25 cellular contexts compared by ENCODE assay signal in the genomic region with DNA sequence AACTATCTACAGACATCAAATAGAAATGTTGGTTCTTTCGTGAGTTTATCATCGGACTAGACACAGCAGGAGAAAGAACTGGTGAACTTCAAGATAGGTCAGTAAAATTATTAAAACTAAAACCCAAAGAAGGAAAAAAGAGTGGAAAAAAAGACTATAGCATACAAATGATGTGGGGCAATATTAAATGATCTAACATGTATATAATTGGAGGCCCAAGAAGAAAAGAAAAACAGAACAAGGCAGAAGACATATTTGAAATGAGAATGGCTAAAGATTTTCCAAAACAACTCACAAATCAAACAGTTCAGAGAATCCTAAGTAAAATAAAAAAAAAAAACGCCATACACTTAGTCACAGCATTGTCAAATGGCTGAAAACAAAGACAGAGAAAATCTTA.
"Had no signal": no experiment of that assay in that cellular context is flagged by ENCODE, and none has a peak within 500 bp of the region (broad histone marks: within the 10 kb centered on the region; RNA-seq: fewer than 3 reads in every experiment).

No MANE protein-coding gene starts in this region.

- H3K4me1 ChIP-seq: neural progenitor cell, psoas muscle, right lobe of liver, sigmoid colon, stomach, tibial artery, transverse colon, upper lobe of right lung, uterus had no signal

- H3K36me3 ChIP-seq: neural progenitor cell, ovary, right lobe of liver, sigmoid colon, transverse colon, upper lobe of right lung, uterus had no signal

- H3K4me1 Mint-ChIP-seq: naive B cell; naive thymus-derived CD8-positive, alpha-beta T cell; neural progenitor cell; stimulated activated effector memory CD8-positive, alpha-beta T cell treated with anti-CD3 and anti-CD28 coated beads, Interleukin-12 subunit alpha, Interleukin-12 subunit beta, amount 100 ng/mL, for 72 hours; stimulated activated naive B cell treated with anti-CD40 and anti-IgM and Interleukin-4, amounts not matched to agents 10 μg/mL and 1 μg/mL and 100 μg/mL, for 72 hours had no signal

- H3K27ac ChIP-seq: neural progenitor cell, ovary, psoas muscle, right lobe of liver, sigmoid colon, stomach, tibial artery, transverse colon, upper lobe of right lung, uterus had no signal

- H3K9ac ChIP-seq: neural progenitor cell had no signal

- H3K9me3 Mint-ChIP-seq: natural killer cell treated with Interleukin-12 subunit alpha and Interleukin-12 subunit beta and Interleukin-15 and Interleukin-18, amount 100 ng/mL, for 72 hours; stimulated activated effector memory CD8-positive, alpha-beta T cell treated with anti-CD3 and anti-CD28 coated beads, Interleukin-12 subunit alpha, Interleukin-12 subunit beta, amount 100 ng/mL, for 72 hours had no signal

- H3K4me3 Mint-ChIP-seq: naive B cell; naive thymus-derived CD8-positive, alpha-beta T cell; natural killer cell treated with Interleukin-12 subunit alpha and Interleukin-12 subunit beta and Interleukin-15 and Interleukin-18, amount 100 ng/mL, for 72 hours; neural progenitor cell; stimulated activated effector memory CD8-positive, alpha-beta T cell treated with anti-CD3 and anti-CD28 coated beads, Interleukin-12 subunit alpha, Interleukin-12 subunit beta, amount 100 ng/mL, for 72 hours; stimulated activated naive B cell treated with anti-CD40 and anti-IgM and Interleukin-4, amounts not matched to agents 10 μg/mL and 1 μg/mL and 100 μg/mL, for 72 hours; stimulated activated naive CD8-positive, alpha-beta T cell treated with anti-CD3 and anti-CD28 coated beads, Interleukin-15, Interleukin-2, amounts not matched to agents 100 ng/mL and 50 ng/mL, for 24 hours; type B pancreatic cell had no signal

- H3K27me3 Mint-ChIP-seq: naive B cell; naive thymus-derived CD8-positive, alpha-beta T cell; natural killer cell treated with Interleukin-12 subunit alpha and Interleukin-12 subunit beta and Interleukin-15 and Interleukin-18, amount 100 ng/mL, for 72 hours; stimulated activated naive B cell treated with anti-CD40 and anti-IgM and Interleukin-4, amounts not matched to agents 10 μg/mL and 1 μg/mL and 100 μg/mL, for 72 hours; stimulated activated naive CD8-positive, alpha-beta T cell treated with anti-CD3 and anti-CD28 coated beads, Interleukin-15, Interleukin-2, amounts not matched to agents 100 ng/mL and 50 ng/mL, for 24 hours; type B pancreatic cell had no signal

- DNase-seq: naive B cell; naive thymus-derived CD8-positive, alpha-beta T cell; occipital lobe; ovary; psoas muscle; right cardiac atrium; right lobe of liver; sigmoid colon; small intestine; stimulated activated CD4-positive, alpha-beta T cell treated with anti-CD3 and anti-CD28 coated beads, Interleukin-15, amount 100 ng/mL, for 24 hours; stimulated activated CD4-positive, alpha-beta T cell treated with anti-CD3 and anti-CD28 coated beads, Interleukin-2, amount 100 ng/mL, for 24 hours; stimulated activated CD4-positive, alpha-beta T cell treated with anti-CD3 and anti-CD28 coated beads, Interleukin-2, amount 100 ng/mL, for 48 hours; stimulated activated CD4-positive, alpha-beta T cell treated with anti-CD3 and anti-CD28 coated beads, Interleukin-4, amount 100 ng/mL, for 24 hours; stimulated activated naive B cell treated with anti-CD40 and anti-IgM and Interleukin-4, amounts not matched to agents 10 μg/mL and 1 μg/mL and 100 μg/mL, for 72 hours; stimulated activated naive CD4-positive, alpha-beta T cell treated with Interleukin-2 at 50 U/mL for 16 hours; stomach; tibial artery; transverse colon; upper lobe of right lung; uterus had no signal

- ATAC-seq: naive thymus-derived CD8-positive, alpha-beta T cell; natural killer cell treated with Interleukin-12 subunit alpha and Interleukin-12 subunit beta and Interleukin-15 and Interleukin-18, amount 100 ng/mL, for 72 hours; psoas muscle; right cardiac atrium; right lobe of liver; stimulated activated effector memory CD8-positive, alpha-beta T cell treated with anti-CD3 and anti-CD28 coated beads, Interleukin-12 subunit alpha, Interleukin-12 subunit beta, amount 100 ng/mL, for 72 hours; stimulated activated naive B cell treated with anti-CD40 and anti-IgM and Interleukin-4, amounts not matched to agents 10 μg/mL and 1 μg/mL and 100 μg/mL, for 72 hours; upper lobe of right lung had no signal

- H3K27ac Mint-ChIP-seq: naive B cell; naive thymus-derived CD8-positive, alpha-beta T cell; natural killer cell treated with Interleukin-12 subunit alpha and Interleukin-12 subunit beta and Interleukin-15 and Interleukin-18, amount 100 ng/mL, for 72 hours; neural progenitor cell; stimulated activated effector memory CD8-positive, alpha-beta T cell treated with anti-CD3 and anti-CD28 coated beads, Interleukin-12 subunit alpha, Interleukin-12 subunit beta, amount 100 ng/mL, for 72 hours; stimulated activated naive B cell treated with anti-CD40 and anti-IgM and Interleukin-4, amounts not matched to agents 10 μg/mL and 1 μg/mL and 100 μg/mL, for 72 hours; stimulated activated naive CD8-positive, alpha-beta T cell treated with anti-CD3 and anti-CD28 coated beads, Interleukin-15, Interleukin-2, amounts not matched to agents 100 ng/mL and 50 ng/mL, for 24 hours; type B pancreatic cell had no signal

- H3K27me3 ChIP-seq: neural progenitor cell, ovary, right lobe of liver, sigmoid colon, stomach, tibial artery, transverse colon, upper lobe of right lung, uterus had no signal

- H3K9me3 ChIP-seq: ovary had no signal

- H3K4me3 ChIP-seq: neural progenitor cell, ovary, psoas muscle, right lobe of liver, sigmoid colon, stomach, tibial artery, transverse colon, upper lobe of right lung, uterus had no signal
